ENCODE assay signal across 8 cellular contexts in genomic region chr11:45145421-45146071, GRCh38. TPM values are rescaled to one million over a fixed set of nuclear protein-coding genes. Genes with fewer than 3 reads are reported as not detected.
DNase-seq lines count a peak whose midpoint lies in the region; ATAC-seq and TF ChIP-seq lines count a peak whose summit lies in the region.

No MANE protein-coding gene starts in this region.

- H3K4me1 ChIP-seq in gastroesophageal sphincter (peaks cover 0 to 37% (median 16%) of the 10 kb centered on the region in 3 donors), osteoblast (ENCODE audit: insufficient read depth, low read length) (peaks cover 13% of the 10 kb centered on the region), foreskin keratinocyte (no peaks in the 10 kb centered on the region)

- H3K9me3 ChIP-seq in gastroesophageal sphincter (no peaks in the 10 kb centered on the region), osteoblast (ENCODE audit: low read depth, low read length) (no peaks in the 10 kb centered on the region)

- H3K27me3 Mint-ChIP-seq in activated T-cell treated with anti-CD3 and anti-CD28 coated beads, Interleukin-2, amount 50 U/mL, for 24 hours = peaks cover 36% of the 10 kb centered on the region
- H3K27me3 Mint-ChIP-seq in activated CD4-positive, alpha-beta memory T cell treated with anti-CD3 and anti-CD28 coated beads, Interleukin-2, amount 10 ng/mL, durations not matched to agents 7 days and 5 days = peaks cover 37% of the 10 kb centered on the region

- CTCF ChIA-PET in activated CD4-positive, alpha-beta memory T cell treated with anti-CD3 and anti-CD28 coated beads, Interleukin-2, amount 10 ng/mL, durations not matched to agents 7 days and 5 days (lab: Charles Lee) = no interaction called here

- TF ChIP-seq EP300 in gastroesophageal sphincter (IDR thresholded peaks at IDR 0.05) = no peak

- intact Hi-C loops in posterior cingulate gyrus (cut with DNase I) = loop anchor here (2.0 kb wide), 1 partner anchor 33 kb away; no protein-coding TSS in a partner anchor

- peak overlapping the region; percentile 69 for H2AFZ ChIP-seq in osteoblast (ENCODE audit: low read length)

- H3K27me3 ChIP-seq in gastroesophageal sphincter (no peaks in the 10 kb centered on the region), osteoblast (ENCODE audit: insufficient read depth, low read length) (peaks cover 25% of the 10 kb centered on the region), foreskin keratinocyte (peaks cover 26% of the 10 kb centered on the region)

- H3K36me3 Mint-ChIP-seq in activated T-cell treated with anti-CD3 and anti-CD28 coated beads, Interleukin-2, amount 50 U/mL, for 24 hours (ENCODE audit: low read depth) = no peaks in the 10 kb centered on the region
- H3K36me3 Mint-ChIP-seq in activated CD4-positive, alpha-beta memory T cell treated with anti-CD3 and anti-CD28 coated beads, Interleukin-2, amount 10 ng/mL, durations not matched to agents 7 days and 5 days (ENCODE audit: low read depth) = no peaks in the 10 kb centered on the region

- 0 to 9% methylated on average over 6 to 13 of the region's 22 CpGs for WGBS in gastroesophageal sphincter (ENCODE audit: low coverage in 1 of 2), 2 donors

- H3K27ac Mint-ChIP-seq in activated T-cell treated with anti-CD3 and anti-CD28 coated beads, Interleukin-2, amount 50 U/mL, for 24 hours = peak overlapping the region; percentile 88
- H3K27ac Mint-ChIP-seq in activated CD4-positive, alpha-beta memory T cell treated with anti-CD3 and anti-CD28 coated beads, Interleukin-2, amount 10 ng/mL, durations not matched to agents 7 days and 5 days = no peak overlapping the region

- H3K4me3 ChIP-seq in gastroesophageal sphincter (peak overlapping the region; percentile 53 to 77), osteoblast (ENCODE audit: insufficient read depth, low read length) (peak overlapping the region; percentile 84)

- POLR2A ChIA-PET in activated CD4-positive, alpha-beta memory T cell treated with anti-CD3 and anti-CD28 coated beads, Interleukin-2, amount 10 ng/mL, durations not matched to agents 7 days and 5 days (lab: Charles Lee) = no interaction called here

- TF ChIP-seq POLR2A in gastroesophageal sphincter (IDR thresholded peaks at IDR 0.05) = no peak

- H3K4me2 ChIP-seq in osteoblast (ENCODE audit: insufficient read depth, low read length) = peak overlapping the region; percentile 90

- ATAC-seq in gastroesophageal sphincter (no peak), foreskin keratinocyte (no peak)

- H3K36me3 ChIP-seq in gastroesophageal sphincter (no peaks in the 10 kb centered on the region), osteoblast (ENCODE audit: insufficient read depth, low read length) (no peaks in the 10 kb centered on the region)

- peak overlapping the region; percentile 80 for H3K4me3 Mint-ChIP-seq in activated T-cell treated with anti-CD3 and anti-CD28 coated beads, Interleukin-2, amount 50 U/mL, for 24 hours
- peak overlapping the region; percentile 74 for H3K4me3 Mint-ChIP-seq in activated CD4-positive, alpha-beta memory T cell treated with anti-CD3 and anti-CD28 coated beads, Interleukin-2, amount 10 ng/mL, durations not matched to agents 7 days and 5 days

- DNase-seq in activated T-cell treated with anti-CD3 and anti-CD28 coated beads, Interleukin-2, amount 50 U/mL, for 24 hours = peak; percentile 25
- DNase-seq in activated T-cell treated with anti-CD3 and anti-CD28 coated beads for 4 hours (no peak), osteoblast (ENCODE audit: insufficient read length, low spot score, missing footprints) (peak; percentile 93), foreskin keratinocyte (no peak), OCI-M2 (lab: John Stamatoyannopoulos, UW; ENCODE audit: unreplicated experiment) (no peak), posterior cingulate gyrus (no peak)
- peak; percentile 12 for DNase-seq in activated CD4-positive, alpha-beta memory T cell treated with anti-CD3 and anti-CD28 coated beads, Interleukin-2, amount 10 ng/mL, durations not matched to agents 7 days and 5 days

- TF ChIP-seq CTCF in gastroesophageal sphincter (IDR thresholded peaks at IDR 0.05) (no peak), osteoblast (IDR thresholded peaks at IDR 0.05; ENCODE audit: extremely low read depth, low read depth, low read length) (no peak), foreskin keratinocyte (conservative IDR thresholded peaks at IDR 0.05) (no peak)

- H3K4me1 Mint-ChIP-seq in activated T-cell treated with anti-CD3 and anti-CD28 coated beads, Interleukin-2, amount 50 U/mL, for 24 hours (ENCODE audit: low read depth) = peaks cover 32% of the 10 kb centered on the region
- peaks cover 32% of the 10 kb centered on the region for H3K4me1 Mint-ChIP-seq in activated CD4-positive, alpha-beta memory T cell treated with anti-CD3 and anti-CD28 coated beads, Interleukin-2, amount 10 ng/mL, durations not matched to agents 7 days and 5 days

- H3K27ac ChIP-seq in gastroesophageal sphincter (peak overlapping the region; percentile 94 to 99 (median 98)), osteoblast (ENCODE audit: low read depth, low read length) (peak overlapping the region; percentile 81), foreskin keratinocyte (no peak overlapping the region)

- H4K20me1 ChIP-seq in osteoblast (ENCODE audit: insufficient read depth, low read length) = peaks cover 7% of the 10 kb centered on the region

- peaks cover 12% of the 10 kb centered on the region for H3K79me2 ChIP-seq in osteoblast (ENCODE audit: insufficient read depth, low read length)

- no peaks in the 10 kb centered on the region for H3K9me3 Mint-ChIP-seq in activated T-cell treated with anti-CD3 and anti-CD28 coated beads, Interleukin-2, amount 50 U/mL, for 24 hours
- H3K9me3 Mint-ChIP-seq in activated CD4-positive, alpha-beta memory T cell treated with anti-CD3 and anti-CD28 coated beads, Interleukin-2, amount 10 ng/mL, durations not matched to agents 7 days and 5 days = peaks cover 2% of the 10 kb centered on the region

RNA-seq across cellular contexts. Expression of gene PRDM11, which starts 0.9 kb away (rescaled TPM):
- total RNA-seq in activated CD4-positive, alpha-beta memory T cell treated with anti-CD3 and anti-CD28 coated beads, Interleukin-2, amount 10 ng/mL, durations not matched to agents 7 days and 5 days = under 1 TPM; 0.78 to 0.85 TPM
- total RNA-seq in gastroesophageal sphincter (10 to 100 TPM; 26.4 to 57.2 (median 29.6) TPM), osteoblast (5.4 and 6.8 TPM in 2 replicates), foreskin keratinocyte (5.7 and 6.2 TPM in 2 replicates)
- polyA plus RNA-seq in foreskin keratinocyte = 2.6 and 3.3 TPM in 2 replicates

Comparison
In these comparisons a context has a peak if more than half of its experiments do, and no peak if none do; other contexts are left out.
1. DNase-seq: peak in activated T-cell treated with anti-CD3 and anti-CD28 coated beads, Interleukin-2, amount 50 U/mL, for 24 hours (single experiment), activated CD4-positive, alpha-beta memory T cell treated with anti-CD3 and anti-CD28 coated beads, Interleukin-2, amount 10 ng/mL, durations not matched to agents 7 days and 5 days (single experiment) and osteoblast (single experiment); none in activated T-cell treated with anti-CD3 and anti-CD28 coated beads for 4 hours (single experiment), foreskin keratinocyte (0 of 2), OCI-M2 (single experiment) and posterior cingulate gyrus (0 of 10).